In genomic region chr4:165398570-165398969, GRCh38 we compare ENCODE assay signal across 9 cellular contexts. TPM values are rescaled to one million over a fixed set of nuclear protein-coding genes. Genes with fewer than 3 reads are reported as not detected.
DNase-seq lines count a peak whose midpoint lies in the region; ATAC-seq and TF ChIP-seq lines count a peak whose summit lies in the region.
"Had no signal": no experiment of that assay in that cellular context is flagged by ENCODE, and none has a peak within 500 bp of the region (broad histone marks: within the 10 kb centered on the region; RNA-seq: fewer than 3 reads in every experiment).

No MANE protein-coding gene starts in this region.

- DNase-seq in SIG-M5 treated with dmso at 0.1 percent for 504 hours (lab: John Stamatoyannopoulos, UW; ENCODE audit: unreplicated experiment) (peak; percentile 4), SIG-M5 (lab: John Stamatoyannopoulos, UW) (no peak), NCI-H2171 (lab: John Stamatoyannopoulos, UW) (peak; percentile 88), dermis blood vessel endothelial cell (peak; percentile 21), type B pancreatic cell (ENCODE audit: extremely low spot score, unreplicated experiment) (no peak), mesenteric fat pad (ENCODE audit: low spot score) (no peak), heart right ventricle (no peak)
- no peak for DNase-seq in stimulated activated CD4-positive, alpha-beta T cell treated with anti-CD3 and anti-CD28 coated beads, Interleukin-4, amount 100 ng/mL, for 24 hours
- DNase-seq: uterus had no signal

- H3K9me3 Mint-ChIP-seq in type B pancreatic cell: no peaks in the 10 kb centered on the region

- no peaks in the 10 kb centered on the region for H3K36me3 ChIP-seq in heart right ventricle
- H3K36me3 ChIP-seq: uterus had no signal

- H3K36me3 Mint-ChIP-seq in type B pancreatic cell: peaks cover 5% of the 10 kb centered on the region

- no peaks in the 10 kb centered on the region for H3K4me1 ChIP-seq in heart right ventricle
- H3K4me1 ChIP-seq: uterus had no signal

- no peaks in the 10 kb centered on the region for H3K9me3 ChIP-seq in heart right ventricle
- H3K9me3 ChIP-seq: uterus had no signal

- peaks cover 17% of the 10 kb centered on the region for H3K4me1 Mint-ChIP-seq in type B pancreatic cell (ENCODE audit: unreplicated experiment)

- intact Hi-C loops in heart right ventricle (cut with DNase I): no loop called here

- 0 to 14% methylated on average over 1 of the region's 1 CpG for WGBS in heart right ventricle, 2 donors

- H3K4me3 Mint-ChIP-seq in type B pancreatic cell: peak overlapping the region; percentile 35

- H3K27ac ChIP-seq in heart right ventricle: no peak overlapping the region
- H3K27ac ChIP-seq: uterus had no signal

- no peak overlapping the region for H3K4me3 ChIP-seq in heart right ventricle
- H3K4me3 ChIP-seq: uterus had no signal

- TF ChIP-seq CTCF in type B pancreatic cell (conservative IDR thresholded peaks at IDR 0.05) (no peak), heart right ventricle (IDR thresholded peaks at IDR 0.05) (no peak)

- no peak overlapping the region for H3K27ac Mint-ChIP-seq in type B pancreatic cell

- no peaks in the 10 kb centered on the region for H3K27me3 Mint-ChIP-seq in type B pancreatic cell

- H3K27me3 ChIP-seq in heart right ventricle: no peaks in the 10 kb centered on the region
- H3K27me3 ChIP-seq: uterus had no signal

- ATAC-seq in heart right ventricle: no peak

RNA-seq across cellular contexts. Expression of gene CPE, which starts 19.8 kb away (rescaled TPM):
- total RNA-seq in dermis blood vessel endothelial cell: 1.0 and 1.1 TPM in 2 replicates
- total RNA-seq in type B pancreatic cell (ENCODE audit: low replicate concordance): 111 and 149 TPM in 2 replicates
- 90.4 TPM for total RNA-seq in mesenteric fat pad
- total RNA-seq in heart right ventricle: 10 to 100 TPM; 16.9 to 57.6 (median 28.1) TPM
- polyA plus RNA-seq in heart right ventricle: 10 to 100 TPM; 20.4 to 25.7 TPM

Comparison
In these comparisons a context has a peak if more than half of its experiments do, and no peak if none do; other contexts are left out.
1. DNase-seq: peak in SIG-M5 treated with dmso at 0.1 percent for 504 hours (single experiment), NCI-H2171 (single experiment) and dermis blood vessel endothelial cell (single experiment); none in SIG-M5 (single experiment), type B pancreatic cell (single experiment), stimulated activated CD4-positive, alpha-beta T cell treated with anti-CD3 and anti-CD28 coated beads, Interleukin-4, amount 100 ng/mL, for 24 hours (single experiment), mesenteric fat pad (single experiment) and heart right ventricle (0 of 2).